Comparison of ENCODE assay signal across 1 cellular context in the genomic region with DNA sequence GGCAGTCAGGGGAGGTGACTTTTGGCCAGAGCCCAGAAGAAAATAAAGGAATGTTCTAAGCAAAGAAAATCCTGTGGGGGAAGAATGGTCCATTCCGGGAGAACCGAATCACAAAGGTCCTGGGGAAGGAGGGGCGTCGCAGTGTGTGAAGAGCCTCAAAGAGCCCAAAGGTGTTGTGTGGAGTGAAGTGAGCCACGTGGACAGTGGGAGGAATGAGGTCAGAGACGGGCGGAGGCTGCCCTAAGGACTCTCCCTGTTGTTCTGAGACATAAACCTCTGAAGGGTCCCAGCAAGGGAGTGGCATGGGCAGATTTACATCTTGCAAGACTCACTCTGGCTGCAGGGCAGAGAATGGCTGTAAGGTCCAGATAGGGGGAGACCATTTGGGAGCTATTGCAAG.
TF ChIP-seq lines count a peak whose summit lies in the region.

No MANE protein-coding gene starts in this region.

TF ChIP-seq in GM23338, 12 proteins besides CTCF, POLR2A, EP300 and RAD21 (continued from another document):
- TF ChIP-seq, protein P1, sequence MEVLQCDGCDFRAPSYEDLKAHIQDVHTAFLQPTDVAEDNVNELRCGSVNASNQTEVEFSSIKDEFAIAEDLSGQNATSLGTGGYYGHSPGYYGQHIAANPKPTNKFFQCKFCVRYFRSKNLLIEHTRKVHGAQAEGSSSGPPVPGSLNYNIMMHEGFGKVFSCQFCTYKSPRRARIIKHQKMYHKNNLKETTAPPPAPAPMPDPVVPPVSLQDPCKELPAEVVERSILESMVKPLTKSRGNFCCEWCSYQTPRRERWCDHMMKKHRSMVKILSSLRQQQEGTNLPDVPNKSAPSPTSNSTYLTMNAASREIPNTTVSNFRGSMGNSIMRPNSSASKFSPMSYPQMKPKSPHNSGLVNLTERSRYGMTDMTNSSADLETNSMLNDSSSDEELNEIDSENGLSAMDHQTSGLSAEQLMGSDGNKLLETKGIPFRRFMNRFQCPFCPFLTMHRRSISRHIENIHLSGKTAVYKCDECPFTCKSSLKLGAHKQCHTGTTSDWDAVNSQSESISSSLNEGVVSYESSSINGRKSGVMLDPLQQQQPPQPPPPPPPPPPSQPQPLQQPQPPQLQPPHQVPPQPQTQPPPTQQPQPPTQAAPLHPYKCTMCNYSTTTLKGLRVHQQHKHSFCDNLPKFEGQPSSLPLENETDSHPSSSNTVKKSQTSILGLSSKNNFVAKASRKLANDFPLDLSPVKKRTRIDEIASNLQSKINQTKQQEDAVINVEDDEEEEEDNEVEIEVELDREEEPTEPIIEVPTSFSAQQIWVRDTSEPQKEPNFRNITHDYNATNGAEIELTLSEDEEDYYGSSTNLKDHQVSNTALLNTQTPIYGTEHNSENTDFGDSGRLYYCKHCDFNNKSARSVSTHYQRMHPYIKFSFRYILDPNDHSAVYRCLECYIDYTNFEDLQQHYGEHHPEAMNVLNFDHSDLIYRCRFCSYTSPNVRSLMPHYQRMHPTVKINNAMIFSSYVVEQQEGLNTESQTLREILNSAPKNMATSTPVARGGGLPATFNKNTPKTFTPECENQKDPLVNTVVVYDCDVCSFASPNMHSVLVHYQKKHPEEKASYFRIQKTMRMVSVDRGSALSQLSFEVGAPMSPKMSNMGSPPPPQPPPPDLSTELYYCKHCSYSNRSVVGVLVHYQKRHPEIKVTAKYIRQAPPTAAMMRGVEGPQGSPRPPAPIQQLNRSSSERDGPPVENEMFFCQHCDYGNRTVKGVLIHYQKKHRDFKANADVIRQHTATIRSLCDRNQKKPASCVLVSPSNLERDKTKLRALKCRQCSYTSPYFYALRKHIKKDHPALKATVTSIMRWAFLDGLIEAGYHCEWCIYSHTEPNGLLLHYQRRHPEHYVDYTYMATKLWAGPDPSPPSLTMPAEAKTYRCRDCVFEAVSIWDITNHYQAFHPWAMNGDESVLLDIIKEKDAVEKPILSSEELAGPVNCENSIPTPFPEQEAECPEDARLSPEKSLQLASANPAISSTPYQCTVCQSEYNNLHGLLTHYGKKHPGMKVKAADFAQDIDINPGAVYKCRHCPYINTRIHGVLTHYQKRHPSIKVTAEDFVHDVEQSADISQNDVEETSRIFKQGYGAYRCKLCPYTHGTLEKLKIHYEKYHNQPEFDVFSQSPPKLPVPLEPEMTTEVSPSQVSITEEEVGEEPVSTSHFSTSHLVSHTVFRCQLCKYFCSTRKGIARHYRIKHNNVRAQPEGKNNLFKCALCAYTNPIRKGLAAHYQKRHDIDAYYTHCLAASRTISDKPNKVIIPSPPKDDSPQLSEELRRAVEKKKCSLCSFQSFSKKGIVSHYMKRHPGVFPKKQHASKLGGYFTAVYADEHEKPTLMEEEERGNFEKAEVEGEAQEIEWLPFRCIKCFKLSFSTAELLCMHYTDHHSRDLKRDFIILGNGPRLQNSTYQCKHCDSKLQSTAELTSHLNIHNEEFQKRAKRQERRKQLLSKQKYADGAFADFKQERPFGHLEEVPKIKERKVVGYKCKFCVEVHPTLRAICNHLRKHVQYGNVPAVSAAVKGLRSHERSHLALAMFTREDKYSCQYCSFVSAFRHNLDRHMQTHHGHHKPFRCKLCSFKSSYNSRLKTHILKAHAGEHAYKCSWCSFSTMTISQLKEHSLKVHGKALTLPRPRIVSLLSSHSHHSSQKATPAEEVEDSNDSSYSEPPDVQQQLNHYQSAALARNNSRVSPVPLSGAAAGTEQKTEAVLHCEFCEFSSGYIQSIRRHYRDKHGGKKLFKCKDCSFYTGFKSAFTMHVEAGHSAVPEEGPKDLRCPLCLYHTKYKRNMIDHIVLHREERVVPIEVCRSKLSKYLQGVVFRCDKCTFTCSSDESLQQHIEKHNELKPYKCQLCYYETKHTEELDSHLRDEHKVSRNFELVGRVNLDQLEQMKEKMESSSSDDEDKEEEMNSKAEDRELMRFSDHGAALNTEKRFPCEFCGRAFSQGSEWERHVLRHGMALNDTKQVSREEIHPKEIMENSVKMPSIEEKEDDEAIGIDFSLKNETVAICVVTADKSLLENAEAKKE (CRISPR knock-in tag; IDR thresholded peaks at IDR 0.05): no peak
